30 cellular contexts compared by ENCODE assay signal in genomic region chr6:157209865-157210530, GRCh38.
A peak's percentile ranks its signal among the peaks of the same experiment; 100 is the strongest.
DNase-seq lines count a peak whose midpoint lies in the region; ATAC-seq lines count a peak whose summit lies in the region.
"Had no signal": no experiment of that assay in that cellular context is flagged by ENCODE, and none has a peak within 500 bp of the region (broad histone marks: within the 10 kb centered on the region; RNA-seq: fewer than 3 reads in every experiment).

No MANE protein-coding gene starts in this region.

- no peaks in the 10 kb centered on the region for H3K27me3 ChIP-seq in CD4-positive, alpha-beta memory T cell (ENCODE audit: insufficient read depth, low read length)
- H3K27me3 ChIP-seq: gastroesophageal sphincter, hepatocyte, MG63, pancreas, testis had no signal

- CTCF ChIA-PET in CD4-positive, alpha-beta memory T cell (lab: Charles Lee; ENCODE audit: partially characterized antibody), result interaction anchor here (0.6 kb wide), 1 partner anchor 35 kb away, joined by 3 read pairs; no protein-coding TSS in a partner anchor

- no peak overlapping the region for H3K4me3 ChIP-seq in CD4-positive, alpha-beta memory T cell (ENCODE audit: low read length in 2 of 2)
- H3K4me3 ChIP-seq: gastroesophageal sphincter, hepatocyte, K562, MG63, pancreas, skin epidermis, testis had no signal

- no peak for DNase-seq in activated T-cell treated with anti-CD3 and anti-CD28 coated beads, Interleukin-2, amount 50 U/mL, for 24 hours
- DNase-seq in activated T-cell treated with anti-CD3 and anti-CD28 coated beads, Interleukin-2, amount 50 U/mL, for 48 hours, result no peak
- DNase-seq in NCI-H526 (lab: John Stamatoyannopoulos, UW), result peak; percentile 49 to 81
- DNase-seq in inferior parietal cortex (ENCODE audit: extremely low spot score), result peak; percentile 60
- no peak for DNase-seq in CD4-positive, alpha-beta memory T cell
- DNase-seq in iPS-NIHi11 (ENCODE audit: low spot score), result no peak
- DNase-seq: activated CD4-positive, alpha-beta T cell treated with anti-CD3 and anti-CD28 coated beads, Interleukin-2, amount 10 ng/mL, durations not matched to agents 7 days and 5 days; activated CD8-positive, alpha-beta memory T cell treated with anti-CD3 and anti-CD28 coated beads, Interleukin-2, amount 10 ng/mL, durations not matched to agents 7 days and 5 days; activated naive CD4-positive, alpha-beta T cell treated with anti-CD3 and anti-CD28 coated beads, Interleukin-2, amount 50 U/mL, for 16 hours; AML-193; DMS153; effector CD4-positive, alpha-beta T cell; left colon; mammary epithelial cell; MG63; NCI-H2029; NCI-H226; NCI-H774; pancreas; SHP77 treated with DMSO at 0.1 percent for 48 hours; stimulated activated naive CD8-positive, alpha-beta T cell treated with anti-CD3 and anti-CD28 coated beads, Interleukin-15, Interleukin-2, amounts not matched to agents 100 U/mL and 50 U/mL, for 24 hours; testis had no signal

- H3K9me3 ChIP-seq in CD4-positive, alpha-beta memory T cell (ENCODE audit: control insufficient read depth in 1 of 2, low read length in 2 of 2), result no peaks in the 10 kb centered on the region
- H3K9me3 ChIP-seq: gastroesophageal sphincter, MG63, pancreas, testis had no signal

- POLR2A ChIA-PET in CD4-positive, alpha-beta memory T cell (lab: Charles Lee; ENCODE audit: partially characterized antibody), result no interaction called here

- intact Hi-C loops in CD4-positive, alpha-beta memory T cell (cut with micrococcal nuclease), result no loop called here

- no peaks in the 10 kb centered on the region for H3K4me1 ChIP-seq in CD4-positive, alpha-beta memory T cell (ENCODE audit: insufficient read depth, low read length)
- H3K4me1 ChIP-seq: gastroesophageal sphincter, testis had no signal

- no peaks in the 10 kb centered on the region for H3K27me3 Mint-ChIP-seq in activated T-cell treated with anti-CD3 and anti-CD28 coated beads, Interleukin-2, amount 50 U/mL, for 24 hours
- no peaks in the 10 kb centered on the region for H3K27me3 Mint-ChIP-seq in CD4-positive, alpha-beta memory T cell
- H3K27me3 Mint-ChIP-seq: activated CD4-positive, alpha-beta T cell treated with anti-CD3 and anti-CD28 coated beads, Interleukin-2, amount 10 ng/mL, durations not matched to agents 7 days and 5 days; activated CD8-positive, alpha-beta memory T cell treated with anti-CD3 and anti-CD28 coated beads, Interleukin-2, amount 10 ng/mL, durations not matched to agents 7 days and 5 days had no signal

- H3K27ac ChIP-seq in CD4-positive, alpha-beta memory T cell (ENCODE audit: low read depth, low read length), result no peak overlapping the region
- H3K27ac ChIP-seq: gastroesophageal sphincter, hepatocyte, skin epidermis, testis had no signal

- peaks cover 2% of the 10 kb centered on the region for H3K4me1 Mint-ChIP-seq in activated T-cell treated with anti-CD3 and anti-CD28 coated beads, Interleukin-2, amount 50 U/mL, for 24 hours (ENCODE audit: low read depth)
- H3K4me1 Mint-ChIP-seq in CD4-positive, alpha-beta memory T cell, result peaks cover 0 to 2% (median 0%) of the 10 kb centered on the region in 4 donors
- H3K4me1 Mint-ChIP-seq: activated CD4-positive, alpha-beta T cell treated with anti-CD3 and anti-CD28 coated beads, Interleukin-2, amount 10 ng/mL, durations not matched to agents 7 days and 5 days; neural crest cell had no signal

- ATAC-seq in HG03097 (IDR thresholded peaks at IDR 0.05; ENCODE audit: low FRiP score, unreplicated experiment), result no peak
- ATAC-seq: activated CD8-positive, alpha-beta memory T cell treated with anti-CD3 and anti-CD28 coated beads, Interleukin-2, amount 10 ng/mL, durations not matched to agents 7 days and 5 days; gastroesophageal sphincter; K562; left colon; stimulated activated naive CD8-positive, alpha-beta T cell treated with anti-CD3 and anti-CD28 coated beads, Interleukin-15, Interleukin-2, amounts not matched to agents 100 U/mL and 50 U/mL, for 24 hours had no signal

- H3K36me3 ChIP-seq in CD4-positive, alpha-beta memory T cell (ENCODE audit: insufficient read depth, low read length), result peaks cover 25% of the 10 kb centered on the region

- peak overlapping the region; percentile 31 for H3K27ac Mint-ChIP-seq in activated T-cell treated with anti-CD3 and anti-CD28 coated beads, Interleukin-2, amount 50 U/mL, for 24 hours
- H3K27ac Mint-ChIP-seq in CD4-positive, alpha-beta memory T cell, result peak overlapping the region in 2 of 7 donors; percentile 5 to 71
- H3K27ac Mint-ChIP-seq: activated CD4-positive, alpha-beta T cell treated with anti-CD3 and anti-CD28 coated beads, Interleukin-2, amount 10 ng/mL, durations not matched to agents 7 days and 5 days; activated CD8-positive, alpha-beta memory T cell treated with anti-CD3 and anti-CD28 coated beads, Interleukin-2, amount 10 ng/mL, durations not matched to agents 7 days and 5 days; activated T-helper 2 cell treated with anti-CD3 and anti-CD28 coated beads, Interferon-gamma antibody, Interleukin-2, Interleukin-4, amounts not matched to agents 10 μg/mL and 5 μg/mL and 100 μg/mL, durations not matched to agents 14 hours and 24 hours and 36 hours; T-helper 2 cell treated with Interferon-gamma antibody and Interleukin-4, amounts not matched to agents 5 μg/mL and 100 μg/mL, for 36 hours had no signal

- no peaks in the 10 kb centered on the region for H3K9me3 Mint-ChIP-seq in activated T-cell treated with anti-CD3 and anti-CD28 coated beads, Interleukin-2, amount 50 U/mL, for 24 hours
- H3K9me3 Mint-ChIP-seq in CD4-positive, alpha-beta memory T cell, result no peaks in the 10 kb centered on the region
- H3K9me3 Mint-ChIP-seq: activated CD4-positive, alpha-beta T cell treated with anti-CD3 and anti-CD28 coated beads, Interleukin-2, amount 10 ng/mL, durations not matched to agents 7 days and 5 days; activated T-helper 2 cell treated with anti-CD3 and anti-CD28 coated beads, Interferon-gamma antibody, Interleukin-2, Interleukin-4, amounts not matched to agents 10 μg/mL and 5 μg/mL and 100 μg/mL, durations not matched to agents 14 hours and 24 hours and 36 hours; neural crest cell; T-helper 2 cell treated with Interferon-gamma antibody and Interleukin-4, amounts not matched to agents 5 μg/mL and 100 μg/mL, for 36 hours had no signal

- H3K4me3 Mint-ChIP-seq in activated T-cell treated with anti-CD3 and anti-CD28 coated beads, Interleukin-2, amount 50 U/mL, for 24 hours, result no peak overlapping the region
- H3K4me3 Mint-ChIP-seq in CD4-positive, alpha-beta memory T cell, result no peak overlapping the region
- H3K4me3 Mint-ChIP-seq: activated CD4-positive, alpha-beta T cell treated with anti-CD3 and anti-CD28 coated beads, Interleukin-2, amount 10 ng/mL, durations not matched to agents 7 days and 5 days; activated CD8-positive, alpha-beta memory T cell treated with anti-CD3 and anti-CD28 coated beads, Interleukin-2, amount 10 ng/mL, durations not matched to agents 7 days and 5 days; neural crest cell; T-helper 2 cell treated with Interferon-gamma antibody and Interleukin-4, amounts not matched to agents 5 μg/mL and 100 μg/mL, for 36 hours had no signal

- peaks cover 35% of the 10 kb centered on the region for H3K36me3 Mint-ChIP-seq in activated T-cell treated with anti-CD3 and anti-CD28 coated beads, Interleukin-2, amount 50 U/mL, for 24 hours (ENCODE audit: low read depth)
- H3K36me3 Mint-ChIP-seq in CD4-positive, alpha-beta memory T cell, result peaks cover 27 to 33% of the 10 kb centered on the region in 2 donors

Comparison
In these comparisons a context has a peak if more than half of its experiments do, and no peak if none do; other contexts are left out.
1. DNase-seq: peak in NCI-H526 (2 of 2) and inferior parietal cortex (single experiment); none in activated T-cell treated with anti-CD3 and anti-CD28 coated beads, Interleukin-2, amount 50 U/mL, for 24 hours (single experiment), activated T-cell treated with anti-CD3 and anti-CD28 coated beads, Interleukin-2, amount 50 U/mL, for 48 hours (0 of 2), CD4-positive, alpha-beta memory T cell (0 of 5) and iPS-NIHi11 (single experiment).